ENCODE assay signal across 16 cellular contexts in genomic region chr5:118060833-118061232, GRCh38.
DNase-seq lines count a peak whose midpoint lies in the region; ATAC-seq and TF ChIP-seq lines count a peak whose summit lies in the region.
"Had no signal": no experiment of that assay in that cellular context is flagged by ENCODE, and none has a peak within 500 bp of the region (broad histone marks: within the 10 kb centered on the region; RNA-seq: fewer than 3 reads in every experiment).

No MANE protein-coding gene starts in this region.

- no peaks in the 10 kb centered on the region for H3K36me3 ChIP-seq in suprapubic skin
- H3K36me3 ChIP-seq: SJSA1 had no signal

- ATAC-seq in GM18868 (IDR thresholded peaks at IDR 0.05; ENCODE audit: unreplicated experiment), result peak; percentile 50
- ATAC-seq: activated naive CD4-positive, alpha-beta T cell treated with anti-CD3 and anti-CD28 coated beads, Interleukin-2, amount 50 U/mL, for 72 hours; psoas muscle had no signal

- H3K4me3 ChIP-seq in AG04450 (ENCODE audit: low read depth, low read length) (no peak overlapping the region), foreskin fibroblast (ENCODE audit: low read depth in 1 of 2, low read length in 2 of 2) (no peak overlapping the region), suprapubic skin (no peak overlapping the region)
- H3K4me3 ChIP-seq: psoas muscle, SJSA1 had no signal

- POLR2A ChIA-PET in AG04450 (lab: Yijun Ruan, JAX), result no interaction called here
- POLR2A ChIA-PET in RWPE1 (lab: Yijun Ruan, JAX; ENCODE audit: low non-redundant PET), result no interaction called here
- POLR2A ChIA-PET in HEK293T (lab: Yijun Ruan, JAX), result no interaction called here

- TF ChIP-seq POLR2A in suprapubic skin (IDR thresholded peaks at IDR 0.05), result no peak

- H3K27ac ChIP-seq in AG04450 (ENCODE audit: low read depth, low read length) (no peak overlapping the region), RWPE1 (no peak overlapping the region), suprapubic skin (no peak overlapping the region)
- H3K27ac ChIP-seq: psoas muscle, SJSA1 had no signal

- H3K9me3 ChIP-seq in AG04450 (ENCODE audit: control insufficient read depth, insufficient read depth, low read length), result no peaks in the 10 kb centered on the region
- no peaks in the 10 kb centered on the region for H3K9me3 ChIP-seq in suprapubic skin
- H3K9me3 ChIP-seq: psoas muscle had no signal

- no peak for DNase-seq in AG04450 (ENCODE audit: low read depth, low spot score)
- no peak for DNase-seq in RWPE1 (ENCODE audit: low spot score)
- DNase-seq in foreskin fibroblast, result no peak
- DNase-seq in ureter (ENCODE audit: low spot score), result no peak
- DNase-seq in HEK293T (ENCODE audit: extremely low spot score), result no peak
- no peak for DNase-seq in suprapubic skin (ENCODE audit: low spot score in 2 of 2)
- DNase-seq in central memory CD4-positive, alpha-beta T cell, result no peak
- DNase-seq: activated CD4-positive, alpha-beta T cell treated with anti-CD3 and anti-CD28 coated beads, Interleukin-2, amount 50 U/mL, for 4 hours; activated T-cell treated with anti-CD3 and anti-CD28 coated beads, Interleukin-2, amount 50 U/mL, for 24 hours; effector CD4-positive, alpha-beta T cell; KG1; NCI-H1930; psoas muscle had no signal

- CTCF ChIA-PET in AG04450 (lab: Charles Lee) (no interaction called here), RWPE1 (lab: Yijun Ruan, JAX) (no interaction called here), HEK293T (lab: Yijun Ruan, JAX) (no interaction called here)

- H3K27me3 ChIP-seq in AG04450 (ENCODE audit: control insufficient read depth, insufficient read depth, low read length) (no peaks in the 10 kb centered on the region), suprapubic skin (no peaks in the 10 kb centered on the region)
- H3K27me3 ChIP-seq: SJSA1 had no signal

- TF ChIP-seq CTCF in AG04450 (IDR thresholded peaks at IDR 0.05; ENCODE audit: low read depth, low read length) (0 out of 2 replicates have a peak, but pooled peaks have one; percentile 4), RWPE1 (conservative IDR thresholded peaks at IDR 0.05; ENCODE audit: low read depth) (peak; percentile 12; the same call in 1 of the 2 replicates), foreskin fibroblast (IDR thresholded peaks at IDR 0.05; ENCODE audit: low read depth, low read length) (peak; percentile 6), suprapubic skin (IDR thresholded peaks at IDR 0.05) (no peak)

- 78% methylated on average over 2 of the region's 2 CpGs for WGBS in suprapubic skin

- H3K4me1 ChIP-seq in suprapubic skin, result no peaks in the 10 kb centered on the region
- H3K4me1 ChIP-seq: psoas muscle, SJSA1 had no signal

- TF ChIP-seq EP300 in suprapubic skin (IDR thresholded peaks at IDR 0.05), result no peak

TF ChIP-seq in HEK293T, 16 proteins besides CTCF, POLR2A, EP300 and RAD21:
- TF ChIP-seq FOXM1 (IDR thresholded peaks at IDR 0.05; ENCODE audit: borderline replicate concordance) (no peak), SUZ12 (IDR thresholded peaks at IDR 0.05) (no peak), HDGF (IDR thresholded peaks at IDR 0.05; ENCODE audit: borderline replicate concordance) (no peak), ARNT (IDR thresholded peaks at IDR 0.05) (no peak), LEF1 (IDR thresholded peaks at IDR 0.05; ENCODE audit: borderline replicate concordance) (no peak), ZNF384 (IDR thresholded peaks at IDR 0.05) (no peak), L3MBTL2 (conservative IDR thresholded peaks at IDR 0.05) (no peak), FOXA1 (IDR thresholded peaks at IDR 0.05) (no peak), SP1 (IDR thresholded peaks at IDR 0.05) (no peak), ELF4 (IDR thresholded peaks at IDR 0.05) (no peak)

Comparison
In these comparisons a context has a peak if more than half of its experiments do, and no peak if none do; other contexts are left out.
1. CTCF ChIP-seq: peak in AG04450 (single experiment), RWPE1 (single experiment) and foreskin fibroblast (single experiment); none in suprapubic skin (0 of 2).